Comparison of ENCODE assay signal across 9 cellular contexts in the genomic region with DNA sequence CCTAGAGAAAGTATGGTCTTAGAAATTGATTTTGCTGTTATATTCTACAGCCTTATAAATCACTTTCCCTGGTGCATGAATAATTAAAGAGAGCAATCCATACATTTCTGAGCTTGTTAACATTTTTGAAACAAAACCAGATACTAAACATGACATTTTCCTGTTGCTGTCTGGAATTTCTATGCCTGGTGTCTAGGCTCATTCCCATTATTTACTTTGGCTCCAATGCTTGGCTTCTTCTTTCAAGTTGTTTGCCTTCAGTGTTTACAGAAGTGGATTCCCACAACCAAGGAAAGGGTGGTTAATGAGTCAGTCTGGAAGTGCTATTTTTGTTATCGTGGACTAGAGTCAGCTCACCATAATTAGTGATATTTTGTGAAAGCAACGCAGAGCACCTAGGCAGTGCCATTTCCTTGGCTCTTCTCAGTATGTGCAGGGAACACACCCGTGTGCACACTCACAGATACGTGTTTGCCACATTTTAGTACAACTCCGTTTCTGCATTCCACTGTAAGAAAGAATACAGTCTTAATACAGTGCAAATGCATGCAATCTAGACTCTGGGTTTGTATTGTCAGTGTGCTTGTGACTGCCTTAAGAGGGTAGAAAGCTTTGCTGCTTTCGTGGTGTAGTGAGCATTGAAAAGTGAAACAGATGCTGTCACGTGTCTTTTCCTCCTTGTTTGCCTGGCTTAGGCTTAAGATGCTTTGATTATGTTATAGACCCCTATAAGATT.
DNase-seq lines count a peak whose midpoint lies in the region; ATAC-seq and TF ChIP-seq lines count a peak whose summit lies in the region.
"Had no signal": no experiment of that assay in that cellular context is flagged by ENCODE, and none has a peak within 500 bp of the region (broad histone marks: within the 10 kb centered on the region; RNA-seq: fewer than 3 reads in every experiment).

No MANE protein-coding gene starts in this region.

- in situ Hi-C loops in GM13977 (cut with MboI; ENCODE audit: low pct_unique_long_range_greater_than_20kb, low sequenced_read_pairs, unreplicated experiment), result no loop called here

- H3K4me3 ChIP-seq in RWPE2 (ENCODE audit: severe bottlenecking) (no peak overlapping the region), sigmoid colon (peak overlapping the region; percentile 7 to 30 (median 28))

- H3K27ac ChIP-seq in RWPE2 (ENCODE audit: poor library complexity, severe bottlenecking) (peak overlapping the region; percentile 5), sigmoid colon (peak overlapping the region; percentile 60 to 82 (median 76))

- peaks cover 38% of the 10 kb centered on the region for H3K27me3 Mint-ChIP-seq in stimulated activated memory B cell treated with anti-CD40 and anti-IgM and Interleukin-4, amounts not matched to agents 10 μg/mL and 1 μg/mL and 100 μg/mL, for 72 hours

- H3K4me1 ChIP-seq in RWPE2 (ENCODE audit: insufficient read depth, poor library complexity, severe bottlenecking) (peaks cover 16% of the 10 kb centered on the region), sigmoid colon (peaks cover 0 to 41% (median 26%) of the 10 kb centered on the region in 4 donors)

- no peak for TF ChIP-seq EP300 in sigmoid colon (IDR thresholded peaks at IDR 0.05)

- H3K4me3 Mint-ChIP-seq in stimulated activated memory B cell treated with anti-CD40 and anti-IgM and Interleukin-4, amounts not matched to agents 10 μg/mL and 1 μg/mL and 100 μg/mL, for 72 hours, result no peak overlapping the region
- H3K4me3 Mint-ChIP-seq: stimulated activated naive CD8-positive, alpha-beta T cell treated with anti-CD3 and anti-CD28 coated beads, Interleukin-15, Interleukin-2, amounts not matched to agents 100 ng/mL and 50 ng/mL, for 24 hours had no signal

- TF ChIP-seq CTCF in RWPE2 (IDR thresholded peaks at IDR 0.05; ENCODE audit: poor library complexity, severe bottlenecking), result no peak
- no peak for TF ChIP-seq CTCF in sigmoid colon (IDR thresholded peaks at IDR 0.05)
- TF ChIP-seq CTCF in GM13977 (IDR thresholded peaks at IDR 0.05; ENCODE audit: extremely low read depth, insufficient read depth, missing control alignments), result no peak

- H3K27ac Mint-ChIP-seq in stimulated activated memory B cell treated with anti-CD40 and anti-IgM and Interleukin-4, amounts not matched to agents 10 μg/mL and 1 μg/mL and 100 μg/mL, for 72 hours, result no peak overlapping the region
- H3K27ac Mint-ChIP-seq: stimulated activated naive CD8-positive, alpha-beta T cell treated with anti-CD3 and anti-CD28 coated beads, Interleukin-15, Interleukin-2, amounts not matched to agents 100 ng/mL and 50 ng/mL, for 24 hours had no signal

- H3K36me3 Mint-ChIP-seq in stimulated activated memory B cell treated with anti-CD40 and anti-IgM and Interleukin-4, amounts not matched to agents 10 μg/mL and 1 μg/mL and 100 μg/mL, for 72 hours, result no peaks in the 10 kb centered on the region

- 9 to 42% methylated on average over 7 of the region's 7 CpGs for WGBS in sigmoid colon, 2 donors

- DNase-seq in HCEC 1CT (peak; percentile 79), RWPE2 (ENCODE audit: low spot score) (no peak), Right ventricle myocardium superior (no peak), sigmoid colon (no peak), GM13977 (ENCODE audit: low spot score) (no peak), erythroblast (lab: John Stamatoyannopoulos, UW) (no peak)

- no peaks in the 10 kb centered on the region for H3K27me3 ChIP-seq in RWPE2 (ENCODE audit: insufficient read depth, poor library complexity, severe bottlenecking)
- no peaks in the 10 kb centered on the region for H3K27me3 ChIP-seq in sigmoid colon

- no peaks in the 10 kb centered on the region for H3K36me3 ChIP-seq in RWPE2 (ENCODE audit: low read depth)
- no peaks in the 10 kb centered on the region for H3K36me3 ChIP-seq in sigmoid colon

- no peaks in the 10 kb centered on the region for H3K4me1 Mint-ChIP-seq in stimulated activated memory B cell treated with anti-CD40 and anti-IgM and Interleukin-4, amounts not matched to agents 10 μg/mL and 1 μg/mL and 100 μg/mL, for 72 hours

- no peak for TF ChIP-seq POLR2A in sigmoid colon (IDR thresholded peaks at IDR 0.05)
- TF ChIP-seq POLR2A in erythroblast (IDR thresholded peaks at IDR 0.05; ENCODE audit: low read length), result no peak

- intact Hi-C loops in Right ventricle myocardium superior (cut with DNase I) (no loop called here), sigmoid colon (cut with DNase I) (no loop called here)

- ATAC-seq in RWPE2 (ENCODE audit: low read depth) (peak; percentile 96), Right ventricle myocardium superior (ENCODE audit: poor library complexity) (peak; percentile 64), HG02885 (IDR thresholded peaks at IDR 0.05; ENCODE audit: poor library complexity, unreplicated experiment) (no peak)
- ATAC-seq in stimulated activated memory B cell treated with anti-CD40 and anti-IgM and Interleukin-4, amounts not matched to agents 10 μg/mL and 1 μg/mL and 100 μg/mL, for 72 hours, result no peak

- H3K9me3 Mint-ChIP-seq in stimulated activated memory B cell treated with anti-CD40 and anti-IgM and Interleukin-4, amounts not matched to agents 10 μg/mL and 1 μg/mL and 100 μg/mL, for 72 hours, result no peaks in the 10 kb centered on the region
- H3K9me3 Mint-ChIP-seq: stimulated activated naive CD8-positive, alpha-beta T cell treated with anti-CD3 and anti-CD28 coated beads, Interleukin-15, Interleukin-2, amounts not matched to agents 100 ng/mL and 50 ng/mL, for 24 hours had no signal

- H3K9me3 ChIP-seq in RWPE2 (ENCODE audit: severe bottlenecking) (no peaks in the 10 kb centered on the region), sigmoid colon (no peaks in the 10 kb centered on the region)

Comparison
In these comparisons a context has a peak if more than half of its experiments do, and no peak if none do; other contexts are left out.
1. ATAC-seq: peak in RWPE2 (single experiment) and Right ventricle myocardium superior (single experiment); none in stimulated activated memory B cell treated with anti-CD40 and anti-IgM and Interleukin-4, amounts not matched to agents 10 μg/mL and 1 μg/mL and 100 μg/mL, for 72 hours (single experiment) and HG02885 (single experiment).